ENCODE assay signal across 26 cellular contexts in genomic region chr13:70388935-70389334, GRCh38.
DNase-seq lines count a peak whose midpoint lies in the region; ATAC-seq, FAIRE-seq and TF ChIP-seq lines count a peak whose summit lies in the region.
"Had no signal": no experiment of that assay in that cellular context is flagged by ENCODE, and none has a peak within 500 bp of the region (broad histone marks: within the 10 kb centered on the region; RNA-seq: fewer than 3 reads in every experiment).

No MANE protein-coding gene starts in this region.

- H3K9me2 ChIP-seq in PC-3 (replicated peaks; ENCODE audit: low read length) (no peaks in the 10 kb centered on the region), hepatocyte (replicated peaks; ENCODE audit: insufficient read depth) (no peaks in the 10 kb centered on the region)

- no peak overlapping the region for H2AFZ ChIP-seq in PC-3 (ENCODE audit: low read length)
- no peak overlapping the region for H2AFZ ChIP-seq in hepatocyte
- H2AFZ ChIP-seq: GM23338 had no signal

- 29% methylated on average over 1 of the region's 1 CpG for WGBS in hepatocyte (ENCODE audit: low lambda C conversion rate, missing lambda C conversion rate)
- 83% methylated on average over 1 of the region's 1 CpG for WGBS in esophagus muscularis mucosa

- no peaks in the 10 kb centered on the region for H3F3A ChIP-seq in PC-3 (ENCODE audit: low read length, unreplicated experiment)

- H3K4me1 ChIP-seq in PC-3 (ENCODE audit: insufficient read depth, low read length): peaks cover 17% of the 10 kb centered on the region; the same call in 1 of the 2 replicates
- peaks cover 22% of the 10 kb centered on the region for H3K4me1 ChIP-seq in hepatocyte (ENCODE audit: insufficient read depth)
- no peaks in the 10 kb centered on the region for H3K4me1 ChIP-seq in esophagus muscularis mucosa
- H3K4me1 ChIP-seq: A549; BE2C; BLaER1 treated with 17β-estradiol and CSF1 and Interleukin-3, amounts not matched to agents 10 nM and 100 nM had no signal

- H3K27ac ChIP-seq in PC-3 (ENCODE audit: low read length) (no peak overlapping the region), hepatocyte (peak overlapping the region; percentile 56), esophagus muscularis mucosa (replicated peaks in 1 of 4) (no peak overlapping the region)
- H3K27ac ChIP-seq: A549; BLaER1 treated with 17β-estradiol and CSF1 and Interleukin-3, amounts not matched to agents 10 nM and 100 nM had no signal

- H3K27me3 ChIP-seq in PC-3 (ENCODE audit: low read length): no peaks in the 10 kb centered on the region
- no peaks in the 10 kb centered on the region for H3K27me3 ChIP-seq in hepatocyte
- H3K27me3 ChIP-seq in esophagus muscularis mucosa: no peaks in the 10 kb centered on the region
- H3K27me3 ChIP-seq: BE2C; BLaER1 treated with 17β-estradiol and CSF1 and Interleukin-3, amounts not matched to agents 10 nM and 100 nM had no signal

- no peak overlapping the region for H3K27ac Mint-ChIP-seq in MCF 10A (ENCODE audit: low read depth, unreplicated experiment)
- H3K27ac Mint-ChIP-seq: CD14-positive monocyte; CD4-positive, alpha-beta T cell; CD8-positive, alpha-beta memory T cell; GM23338; H9; HFFc6 had no signal

- no peaks in the 10 kb centered on the region for H3K36me3 ChIP-seq in PC-3 (ENCODE audit: low read depth, low read length)
- H3K36me3 ChIP-seq in hepatocyte (replicated peaks; ENCODE audit: insufficient read depth, low read depth): no peaks in the 10 kb centered on the region
- H3K36me3 ChIP-seq in esophagus muscularis mucosa: no peaks in the 10 kb centered on the region
- H3K36me3 ChIP-seq: BE2C; BLaER1 treated with 17β-estradiol and CSF1 and Interleukin-3, amounts not matched to agents 10 nM and 100 nM had no signal

- no peaks in the 10 kb centered on the region for H3K9me3 Mint-ChIP-seq in MCF 10A (ENCODE audit: unreplicated experiment)

- H3K27me3 Mint-ChIP-seq in MCF 10A (ENCODE audit: insufficient read depth, unreplicated experiment): peaks cover 46% of the 10 kb centered on the region
- H3K27me3 Mint-ChIP-seq: CD4-positive, alpha-beta T cell; CD8-positive, alpha-beta memory T cell had no signal

- H3K4me2 ChIP-seq in PC-3 (ENCODE audit: low read length) (no peak overlapping the region), hepatocyte (peak overlapping the region; percentile 36)
- H3K4me2 ChIP-seq: A549; BLaER1 treated with 17β-estradiol and CSF1 and Interleukin-3, amounts not matched to agents 10 nM and 100 nM; GM23338 had no signal

- TF ChIP-seq CTCF in MCF 10A (IDR thresholded peaks at IDR 0.05; ENCODE audit: unreplicated experiment) (no peak), PC-3 (conservative IDR thresholded peaks at IDR 0.05; ENCODE audit: low read depth, low read length) (no peak), hepatocyte (IDR thresholded peaks at IDR 0.05; ENCODE audit: poor library complexity) (no peak), esophagus muscularis mucosa (IDR thresholded peaks at IDR 0.05) (no peak)

- DNase-seq in T47D (ENCODE audit: low read depth in 1 of 2, low spot score in 1 of 2) (peak; percentile 2 to 73), MCF 10A (ENCODE audit: unreplicated experiment) (no peak), NCI-H526 (lab: John Stamatoyannopoulos, UW) (peak; percentile 33 to 73), PC-3 (peak; percentile 20), hepatocyte (ENCODE audit: low spot score) (no peak), HTR-8/SVneo (ENCODE audit: insufficient read length, low spot score) (no peak), esophagus muscularis mucosa (ENCODE audit: extremely low spot score) (no peak)
- DNase-seq: 8988T; ACHN; AML-193; BE2C; Calu3; CD4-positive, alpha-beta T cell; CD8-positive, alpha-beta memory T cell; DMS53; DMS79 treated with DMSO at 0.1 percent for 48 hours; GF-D8; H9; HFFc6 had no signal

- no peak overlapping the region for H3K4me3 Mint-ChIP-seq in MCF 10A (ENCODE audit: unreplicated experiment)
- H3K4me3 Mint-ChIP-seq: CD14-positive monocyte; CD4-positive, alpha-beta T cell; CD8-positive, alpha-beta memory T cell; GM23338; H9; HFFc6 had no signal

- ATAC-seq in PC-3 (peak; percentile 52), HG03196 (IDR thresholded peaks at IDR 0.05; ENCODE audit: unreplicated experiment) (no peak)
- ATAC-seq: A549, GM23338 had no signal

- BruUV-seq in MCF 10A (replicated peaks; lab: Mats Ljungman, UMichigan) (no TSS peak), PC-3 (replicated peaks; lab: Mats Ljungman, UMichigan) (no TSS peak)

- TF ChIP-seq EP300 in esophagus muscularis mucosa (IDR thresholded peaks at IDR 0.05): no peak

- no peak for TF ChIP-seq POLR2A in esophagus muscularis mucosa (IDR thresholded peaks at IDR 0.05; ENCODE audit: low read depth)

- no peak overlapping the region for H3K4me3 ChIP-seq in PC-3 (ENCODE audit: low read length)
- H3K4me3 ChIP-seq in hepatocyte: no peak overlapping the region
- no peak overlapping the region for H3K4me3 ChIP-seq in esophagus muscularis mucosa
- H3K4me3 ChIP-seq: A549; BLaER1 treated with 17β-estradiol and CSF1 and Interleukin-3, amounts not matched to agents 10 nM and 100 nM; GM23338 had no signal

- H3K79me2 ChIP-seq in PC-3 (ENCODE audit: low read length) (no peaks in the 10 kb centered on the region), hepatocyte (no peaks in the 10 kb centered on the region)

- H3K4me1 Mint-ChIP-seq in MCF 10A (ENCODE audit: insufficient read depth, unreplicated experiment): no peaks in the 10 kb centered on the region
- H3K4me1 Mint-ChIP-seq: CD14-positive monocyte; CD8-positive, alpha-beta memory T cell had no signal

- H3K9me3 ChIP-seq in PC-3 (ENCODE audit: low read length) (no peaks in the 10 kb centered on the region), hepatocyte (ENCODE audit: low read depth) (no peaks in the 10 kb centered on the region), esophagus muscularis mucosa (no peaks in the 10 kb centered on the region)
- H3K9me3 ChIP-seq: A549, BE2C had no signal

- POLR2A ChIA-PET in MCF 10A (lab: Yijun Ruan, JAX) (no interaction called here), PC-3 (lab: Charles Lee; ENCODE audit: unreplicated experiment) (no interaction called here)

- no peak overlapping the region for H3K9ac ChIP-seq in PC-3 (ENCODE audit: low read length)
- H3K9ac ChIP-seq: BLaER1 treated with 17β-estradiol and CSF1 and Interleukin-3, amounts not matched to agents 10 nM and 100 nM had no signal

- in situ Hi-C loops in T47D (cut with HindIII; ENCODE audit: low pct_unique_long_range_greater_than_20kb, low sequenced_read_pairs): no loop called here

- CTCF ChIA-PET in MCF 10A (lab: Yijun Ruan, JAX): no interaction called here
- CTCF ChIA-PET in PC-3 (lab: Charles Lee): no interaction called here

- FAIRE-seq in HTR-8/SVneo (lab: Jason Lieb, UNC): no peak
- FAIRE-seq: A549, GM12891, GM18507 had no signal

- H4K20me1 ChIP-seq in PC-3 (ENCODE audit: low read length) (no peaks in the 10 kb centered on the region), hepatocyte (ENCODE audit: insufficient read depth, poor library complexity, severe bottlenecking) (no peaks in the 10 kb centered on the region)
- H4K20me1 ChIP-seq: BLaER1 treated with 17β-estradiol and CSF1 and Interleukin-3, amounts not matched to agents 10 nM and 100 nM had no signal

- no peaks in the 10 kb centered on the region for H3K36me3 Mint-ChIP-seq in MCF 10A (ENCODE audit: insufficient read depth, unreplicated experiment)
- H3K36me3 Mint-ChIP-seq: CD14-positive monocyte; CD8-positive, alpha-beta memory T cell had no signal

- intact Hi-C loops in MCF 10A (cut with micrococcal nuclease) (no loop called here), PC-3 (cut with micrococcal nuclease) (no loop called here), esophagus muscularis mucosa (cut with DNase I) (no loop called here)

Comparison
In these comparisons a context has a peak if more than half of its experiments do, and no peak if none do; other contexts are left out.
1. DNase-seq: peak in T47D (2 of 2), NCI-H526 (2 of 2) and PC-3 (single experiment); none in MCF 10A (single experiment), hepatocyte (single experiment), HTR-8/SVneo (single experiment) and esophagus muscularis mucosa (single experiment).